ENCODE assay signal across 26 cellular contexts in the genomic region with DNA sequence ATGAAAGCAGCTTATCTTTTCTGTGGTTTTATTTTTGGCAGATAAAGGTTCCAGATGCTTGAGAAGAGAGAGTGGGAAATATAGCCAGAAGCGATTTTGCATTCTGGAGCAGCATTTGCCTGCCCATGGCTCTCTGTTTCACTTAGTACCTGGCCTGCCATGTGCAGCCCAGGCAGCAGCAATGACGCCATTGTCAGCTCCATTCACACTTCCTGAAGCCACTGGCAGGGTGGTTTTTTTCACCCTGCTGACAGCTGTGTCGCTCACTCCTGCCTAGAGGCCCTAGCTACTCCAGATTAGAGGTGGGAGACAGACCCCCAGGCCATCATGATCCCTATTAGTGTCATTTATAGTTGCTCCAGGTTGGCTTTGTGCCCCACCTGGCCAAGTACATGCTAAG. TPM values are rescaled to one million over a fixed set of nuclear protein-coding genes. Genes with fewer than 3 reads are reported as not detected.
A peak's percentile ranks its signal among the peaks of the same experiment; 100 is the strongest.
DNase-seq lines count a peak whose midpoint lies in the region; ATAC-seq and TF ChIP-seq lines count a peak whose summit lies in the region.
"Had no signal": no experiment of that assay in that cellular context is flagged by ENCODE, and none has a peak within 500 bp of the region (broad histone marks: within the 10 kb centered on the region; RNA-seq: fewer than 3 reads in every experiment).

No MANE protein-coding gene starts in this region.

- TF ChIP-seq CTCF in fibroblast of the aortic adventitia (IDR thresholded peaks at IDR 0.05; ENCODE audit: insufficient read depth, low read length), result no peak
- no peak for TF ChIP-seq CTCF in stomach (IDR thresholded peaks at IDR 0.05)

- H3K36me3 ChIP-seq in SK-N-MC (ENCODE audit: insufficient read depth, low read length) (no peaks in the 10 kb centered on the region), stomach (no peaks in the 10 kb centered on the region)

- no peak for TF ChIP-seq POLR2A in stomach (IDR thresholded peaks at IDR 0.05)

- ATAC-seq in HG03520 (IDR thresholded peaks at IDR 0.05; ENCODE audit: unreplicated experiment), result no peak
- ATAC-seq: Panc1 had no signal

- H3K4me3 ChIP-seq in SK-N-MC (no peak overlapping the region), fibroblast of the aortic adventitia (ENCODE audit: low read depth, low read length) (no peak overlapping the region), stomach (no peak overlapping the region)

- WGBS in stomach, 5 donors, result 30 to 48% (median 34%) methylated on average over 3 of the region's 3 CpGs

- TF ChIP-seq EP300 in stomach (IDR thresholded peaks at IDR 0.05), result no peak

- H3K9ac ChIP-seq in SK-N-MC (ENCODE audit: insufficient read length), result peak overlapping the region; percentile 28

- DNase-seq in NCI-H82 (lab: John Stamatoyannopoulos, UW) (peak; percentile 14), NCI-H82 treated with DMSO at 0.1 percent for 48 hours (lab: John Stamatoyannopoulos, UW; ENCODE audit: unreplicated experiment) (no peak), SK-N-MC (ENCODE audit: low read depth, low spot score) (no peak), fibroblast of the aortic adventitia (ENCODE audit: low read depth) (peak; percentile 36), stomach (no peak), SHP77 (lab: John Stamatoyannopoulos, UW) (no peak)
- no peak for DNase-seq in activated naive CD4-positive, alpha-beta T cell (lab: John Stamatoyannopoulos, UW)
- DNase-seq: Calu3, EL, GDM1, H7, IMR-90, KG1, NCI-H1092, NCI-H1417 treated with DMSO at 0.1 percent for 48 hours, NCI-H1694 treated with DMSO at 0.1 percent for 48 hours, NCI-H2081, NCI-H446 treated with DMSO at 0.1 percent for 48 hours, NCI-H526, SIG-M5 had no signal

- intact Hi-C loops in stomach (cut with DNase I; ENCODE audit: low total_unique reads), result no loop called here

- H3K27ac ChIP-seq in SK-N-MC (peak overlapping the region; percentile 78), stomach (peak overlapping the region in 4 of 5 donors; percentile 1 to 69 (median 38))

- peaks cover 0 to 24% (median 10%) of the 10 kb centered on the region in 4 donors for H3K4me1 ChIP-seq in stomach

- H3K9me3 ChIP-seq in SK-N-MC (ENCODE audit: low read depth, low read length) (no peaks in the 10 kb centered on the region), stomach (no peaks in the 10 kb centered on the region)

- H3K27me3 ChIP-seq in stomach, result peaks cover 0 to 9% (median 0%) of the 10 kb centered on the region in 3 donors

RNA-seq across cellular contexts. Expression of gene NEUROD6, which starts 30.1 kb away (rescaled TPM):
- total RNA-seq in fibroblast of the aortic adventitia (ENCODE audit: low replicate concordance) (not detected in 2 replicates), stomach (not detected)
- not detected for polyA plus RNA-seq in stomach
- total RNA-seq: A172; Calu3; H7; IMR-90; OCI-LY7; T-helper 2 cell treated with Interferon-gamma antibody and Interleukin-4, amounts not matched to agents 100 ng/mL and 5 ng/mL, for 36 hours had no signal
- polyA plus RNA-seq: BJ, IMR-90 had no signal

Comparison
In these comparisons a context has a peak if more than half of its experiments do, and no peak if none do; other contexts are left out.
1. DNase-seq: peak in NCI-H82 (single experiment) and fibroblast of the aortic adventitia (single experiment); none in NCI-H82 treated with DMSO at 0.1 percent for 48 hours (single experiment), SK-N-MC (single experiment), stomach (single experiment), activated naive CD4-positive, alpha-beta T cell (0 of 4) and SHP77 (0 of 2).